Comparison of ENCODE assay signal across 20 cellular contexts in the genomic region with DNA sequence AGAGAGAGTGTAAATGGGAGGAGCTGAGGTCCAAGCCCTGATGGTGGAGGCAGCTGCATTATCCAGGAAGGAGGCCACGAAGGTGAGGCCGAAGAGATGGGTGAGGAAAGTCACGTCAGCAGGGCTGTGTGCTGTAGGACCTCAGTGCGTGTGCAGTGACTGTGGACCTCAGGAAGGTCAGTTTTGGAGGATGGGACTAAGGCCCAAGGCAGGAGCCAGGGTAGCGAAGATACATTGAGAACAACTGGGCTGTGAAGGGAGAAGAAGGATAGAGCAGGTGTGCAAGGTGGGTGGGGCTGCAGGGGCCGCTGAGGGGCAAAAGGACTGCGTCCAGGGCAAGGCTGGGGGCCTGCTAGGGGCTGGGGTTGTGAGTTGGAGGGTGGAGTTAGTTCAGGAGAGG. TPM values are rescaled to one million over a fixed set of nuclear protein-coding genes. Genes with fewer than 3 reads are reported as not detected.
DNase-seq lines count a peak whose midpoint lies in the region; ATAC-seq, FAIRE-seq and TF ChIP-seq lines count a peak whose summit lies in the region.
"Had no signal": no experiment of that assay in that cellular context is flagged by ENCODE, and none has a peak within 500 bp of the region (broad histone marks: within the 10 kb centered on the region; RNA-seq: fewer than 3 reads in every experiment).

No MANE protein-coding gene starts in this region.

- H3K14ac ChIP-seq in H1 (ENCODE audit: insufficient read length) (no peak overlapping the region), trophoblast cell (ENCODE audit: low read length) (no peak overlapping the region)

- H2BK12ac ChIP-seq in H1 (ENCODE audit: low read depth, low read length) (peak overlapping the region; percentile 84; the same call in 1 of the 2 replicates), trophoblast cell (ENCODE audit: low read length) (no peak overlapping the region)

- no peaks in the 10 kb centered on the region for H3K9me3 Mint-ChIP-seq in activated naive CD4-positive, alpha-beta T cell treated with anti-CD3 and anti-CD28 coated beads for 36 hours
- H3K9me3 Mint-ChIP-seq in T-cell: no peaks in the 10 kb centered on the region

- H3K23me2 ChIP-seq in H1 (ENCODE audit: low read depth, low read length): no peaks in the 10 kb centered on the region

- peaks cover 2% of the 10 kb centered on the region for H3K4me1 Mint-ChIP-seq in activated naive CD4-positive, alpha-beta T cell treated with anti-CD3 and anti-CD28 coated beads for 36 hours (ENCODE audit: low read depth)
- H3K4me1 Mint-ChIP-seq in T-cell: peaks cover 0 to 2% (median 2%) of the 10 kb centered on the region in 3 donors

- H3K36me3 Mint-ChIP-seq in activated naive CD4-positive, alpha-beta T cell treated with anti-CD3 and anti-CD28 coated beads for 36 hours (ENCODE audit: low read depth): no peaks in the 10 kb centered on the region
- H3K36me3 Mint-ChIP-seq in T-cell: no peaks in the 10 kb centered on the region

- no peak overlapping the region for H3K56ac ChIP-seq in H1 (replicated peaks; ENCODE audit: insufficient read length, low read depth, low read length)

- H3K27me3 Mint-ChIP-seq in activated naive CD4-positive, alpha-beta T cell treated with anti-CD3 and anti-CD28 coated beads for 36 hours (ENCODE audit: low read depth): peaks cover 16% of the 10 kb centered on the region
- peaks cover 12 to 27% of the 10 kb centered on the region in 2 donors for H3K27me3 Mint-ChIP-seq in T-cell

- H2AK5ac ChIP-seq in H1 (ENCODE audit: low read depth, low read length) (no peak overlapping the region), trophoblast cell (ENCODE audit: low read length) (no peak overlapping the region)

- H3K4me1 ChIP-seq in H1 (replicated peaks in 1 of 4; ENCODE audit: control insufficient read depth in 3 of 4, insufficient read depth in 4 of 4, low read length in 3 of 4) (peaks cover 0 to 10% (median 4%) of the 10 kb centered on the region in 4 experiments; a peak in 4 of 7 replicates), trophoblast cell (ENCODE audit: control insufficient read depth in 1 of 2, insufficient read depth in 2 of 2, low read length in 2 of 2) (no peaks in the 10 kb centered on the region), upper lobe of right lung (no peaks in the 10 kb centered on the region)
- H3K4me1 ChIP-seq: HAP-1 had no signal

- H3K23ac ChIP-seq in H1 (ENCODE audit: insufficient read length) (no peak overlapping the region), trophoblast cell (ENCODE audit: low read length) (peak overlapping the region; percentile 63)

- H4K91ac ChIP-seq in H1 (replicated peaks; ENCODE audit: insufficient read length, low read length): peak overlapping the region; percentile 57
- no peak overlapping the region for H4K91ac ChIP-seq in trophoblast cell (ENCODE audit: low read depth, low read length)

- H3K27me3 ChIP-seq in H1 (replicated peaks in 1 of 4; ENCODE audit: control insufficient read depth in 3 of 4, extremely low read depth in 1 of 4, insufficient read depth in 3 of 4, low read length in 3 of 4) (0 out of 7 replicates have a peak, but pooled peaks cover 0 to under 1% (median 0%) of the 10 kb centered on the region in 4 experiments), trophoblast cell (ENCODE audit: insufficient read depth, low read length) (no peaks in the 10 kb centered on the region), upper lobe of right lung (peaks cover 6% of the 10 kb centered on the region)

- H3K4me2 ChIP-seq in H1 (ENCODE audit: insufficient read depth in 1 of 2, low read depth in 2 of 2, low read length in 2 of 2) (no peak overlapping the region), trophoblast cell (ENCODE audit: low read length) (no peak overlapping the region)
- H3K4me2 ChIP-seq: PC-9 had no signal

- no peak overlapping the region for H2BK20ac ChIP-seq in H1 (ENCODE audit: low read length)

- H3K4ac ChIP-seq in H1 (replicated peaks; ENCODE audit: insufficient read length, low read depth, low read length): peak overlapping the region; percentile 54
- H3K4ac ChIP-seq in trophoblast cell (ENCODE audit: low read depth, low read length): no peak overlapping the region

- H4K8ac ChIP-seq in H1 (ENCODE audit: extremely low read depth, insufficient read depth, low read length) (peak overlapping the region; percentile 73), trophoblast cell (ENCODE audit: low read depth, low read length) (no peak overlapping the region)

- TF ChIP-seq POLR2A in H1 (IDR thresholded peaks at IDR 0.05; ENCODE audit: control extremely low read depth in 1 of 2, low read depth in 2 of 2, low read length in 2 of 2): no peak

- peak; percentile 3 for DNase-seq in activated naive CD4-positive, alpha-beta T cell treated with anti-CD3 and anti-CD28 coated beads, Interleukin-2, amount 50 U/mL, for 16 hours
- DNase-seq in activated naive CD4-positive, alpha-beta T cell treated with anti-CD3 and anti-CD28 coated beads for 36 hours: no peak
- DNase-seq in H1 (ENCODE audit: low read depth in 1 of 2, low spot score in 2 of 2) (no peak), trophoblast cell (no peak), upper lobe of right lung (peak; percentile 45), T-cell (no peak)
- no peak for DNase-seq in stimulated activated CD4-positive, alpha-beta T cell treated with anti-CD3 and anti-CD28 coated beads, Interleukin-4, amount 100 ng/mL, for 4 hours
- DNase-seq: DMS 273 treated with DMSO at 0.1 percent for 48 hours, Kasumi-1, MM.1S, NCI-H1105, NCI-H1694, NCI-H510A treated with DMSO at 0.1 percent for 48 hours, PC-9 had no signal

- H3K18ac ChIP-seq in H1 (ENCODE audit: extremely low read depth, low read length) (no peak overlapping the region), trophoblast cell (ENCODE audit: low read length) (no peak overlapping the region)

- CTCF ChIA-PET in activated naive CD4-positive, alpha-beta T cell treated with anti-CD3 and anti-CD28 coated beads for 36 hours (lab: Charles Lee): interaction anchor here (0.6 to 1.4 kb wide), 2 partner anchors 24 to 26 kb away, joined by 3 to 4 read pairs; no protein-coding TSS in a partner anchor
- CTCF ChIA-PET in H1 (lab: Charles Lee; ENCODE audit: partially characterized antibody) (interaction anchor here (0.9 to 3.3 kb wide), 7 partner anchors 11 to 66 kb away, joined by 3 to 14 read pairs (median 4); no protein-coding TSS in a partner anchor), T-cell (lab: Charles Lee) (no interaction called here)

- H3K9ac ChIP-seq in H1 (replicated peaks in 1 of 4; ENCODE audit: extremely low read depth in 1 of 4, low read depth in 3 of 4, low read length in 3 of 4) (no peak overlapping the region), trophoblast cell (ENCODE audit: low read length) (no peak overlapping the region)

- H4K20me1 ChIP-seq in H1 (replicated peaks in 1 of 2; ENCODE audit: control insufficient read depth in 1 of 2, insufficient read depth in 2 of 2, low read length in 2 of 2): no peaks in the 10 kb centered on the region

- H2BK5ac ChIP-seq in H1 (ENCODE audit: low read depth, low read length): no peak overlapping the region
- no peak overlapping the region for H2BK5ac ChIP-seq in trophoblast cell (ENCODE audit: low read depth, low read length, poor library complexity)

- no peak overlapping the region for H3K27ac Mint-ChIP-seq in activated naive CD4-positive, alpha-beta T cell treated with anti-CD3 and anti-CD28 coated beads for 36 hours
- no peak overlapping the region for H3K27ac Mint-ChIP-seq in T-cell

- no peak overlapping the region for H3K27ac ChIP-seq in H1 (ENCODE audit: low read depth, low read length)
- no peak overlapping the region for H3K27ac ChIP-seq in trophoblast cell (ENCODE audit: low read depth, low read length)
- no peak overlapping the region for H3K27ac ChIP-seq in upper lobe of right lung
- H3K27ac ChIP-seq: C4-2B, PC-9 had no signal

- H2BK15ac ChIP-seq in H1 (ENCODE audit: low read length): 0 out of 2 replicates have a peak overlapping the region, but pooled peaks have one; percentile 83

- H3K9me3 ChIP-seq in H1 (ENCODE audit: insufficient read depth in 2 of 2, low read depth in 1 of 2, low read length in 1 of 2): no peaks in the 10 kb centered on the region
- peaks cover 12% of the 10 kb centered on the region for H3K9me3 ChIP-seq in trophoblast cell (ENCODE audit: insufficient read depth, low read depth, low read length)
- H3K9me3 ChIP-seq in upper lobe of right lung: no peaks in the 10 kb centered on the region
- H3K9me3 ChIP-seq: HAP-1 had no signal

- no peaks in the 10 kb centered on the region for H3K79me1 ChIP-seq in H1 (ENCODE audit: low read depth, low read length)
- no peaks in the 10 kb centered on the region for H3K79me1 ChIP-seq in trophoblast cell (ENCODE audit: low read length)

- no peak for FAIRE-seq in H1 (lab: Jason Lieb, UNC)
- FAIRE-seq: A204.1 had no signal

- no peak overlapping the region for H3K4me3 ChIP-seq in H1 (ENCODE audit: extremely low read depth in 1 of 4, insufficient read depth in 2 of 4, low read depth in 3 of 4, low read length in 4 of 4)
- no peak overlapping the region for H3K4me3 ChIP-seq in trophoblast cell (ENCODE audit: low read depth, low read length)
- H3K4me3 ChIP-seq in upper lobe of right lung: no peak overlapping the region
- H3K4me3 ChIP-seq: HAP-1, PC-9 had no signal

- intact Hi-C loops in activated naive CD4-positive, alpha-beta T cell treated with anti-CD3 and anti-CD28 coated beads for 36 hours (cut with micrococcal nuclease): no loop called here
- intact Hi-C loops in upper lobe of right lung (cut with DNase I): no loop called here

- H4K5ac ChIP-seq in H1 (ENCODE audit: insufficient read length, low read depth, low read length): no peak overlapping the region

- H3K79me2 ChIP-seq in H1 (ENCODE audit: control insufficient read depth in 1 of 2, insufficient read depth in 2 of 2, low read length in 2 of 2) (no peaks in the 10 kb centered on the region), trophoblast cell (ENCODE audit: control insufficient read depth, insufficient read depth, low read length, poor library complexity) (no peaks in the 10 kb centered on the region)

- POLR2A ChIA-PET in H1 (lab: Charles Lee; ENCODE audit: partially characterized antibody): interaction anchor here (0.8 to 1.1 kb wide), 2 partner anchors 49 to 58 kb away, joined by 3 read pairs; no protein-coding TSS in a partner anchor
- POLR2A ChIA-PET in T-cell (lab: Charles Lee): no interaction called here

- TF ChIP-seq CTCF in H1 (IDR thresholded peaks at IDR 0.05; ENCODE audit: control extremely low read depth in 1 of 3, insufficient read depth in 1 of 3, low read depth in 1 of 3, low read length in 3 of 3): no peak
- TF ChIP-seq CTCF in upper lobe of right lung (IDR thresholded peaks at IDR 0.05): no peak

- no peak overlapping the region for H3K4me3 Mint-ChIP-seq in activated naive CD4-positive, alpha-beta T cell treated with anti-CD3 and anti-CD28 coated beads for 36 hours
- H3K4me3 Mint-ChIP-seq in T-cell: no peak overlapping the region

- no peak for TF ChIP-seq RAD21 in H1 (IDR thresholded peaks at IDR 0.05 in 1 of 2, conservative IDR thresholded peaks at IDR 0.05 in 1 of 2; ENCODE audit: low read depth in 2 of 2, low read length in 2 of 2)

- H2AFZ ChIP-seq in H1 (ENCODE audit: low read length) (no peak overlapping the region), trophoblast cell (ENCODE audit: insufficient read depth, low read length, poor library complexity) (no peak overlapping the region)
- H2AFZ ChIP-seq: PC-9 had no signal

- H3K36me3 ChIP-seq in H1 (ENCODE audit: control insufficient read depth in 2 of 4, insufficient read depth in 4 of 4, low read length in 3 of 4): no peaks in the 10 kb centered on the region
- H3K36me3 ChIP-seq in trophoblast cell (ENCODE audit: control insufficient read depth in 1 of 2, insufficient read depth in 2 of 2, low read length in 2 of 2): no peaks in the 10 kb centered on the region
- H3K36me3 ChIP-seq in upper lobe of right lung: no peaks in the 10 kb centered on the region
- H3K36me3 ChIP-seq: HAP-1 had no signal

- no peak overlapping the region for H4K12ac ChIP-seq in trophoblast cell (ENCODE audit: low read depth, low read length)

- WGBS in H1 (ENCODE audit: extremely low coverage in 1 of 2, insufficient coverage in 1 of 2, insufficient read length in 1 of 2, insufficient replicate concordance in 2 of 2, low coverage in 1 of 2, low lambda C conversion rate in 2 of 2, missing lambda C conversion rate in 1 of 2), 2 experiments: 96% methylated on average over 7 of the region's 7 CpGs; no CpG with 5 or more reads in 1 of the 2 experiments
- WGBS in trophoblast cell (ENCODE audit: extremely low coverage, insufficient coverage, insufficient read length): no CpG with 5 or more reads among the region's 7 CpGs

- peak overlapping the region; percentile 37 for H2BK120ac ChIP-seq in H1 (replicated peaks; ENCODE audit: low read depth, low read length)
- H2BK120ac ChIP-seq in trophoblast cell (ENCODE audit: insufficient read depth, low read length, poor library complexity): no peak overlapping the region

- no peak for TF ChIP-seq EP300 in H1 (IDR thresholded peaks at IDR 0.05; ENCODE audit: borderline replicate concordance in 1 of 2, low read depth in 2 of 2, low read length in 2 of 2)

- no peak for ATAC-seq in upper lobe of right lung
- no peak for ATAC-seq in GM21786 (IDR thresholded peaks at IDR 0.05; ENCODE audit: unreplicated experiment)
- no peak for ATAC-seq in T-cell (replicated peaks in 1 of 4)

RNA-seq across cellular contexts. Expression of gene KLHL40, which starts 4.9 kb away (rescaled TPM):
- not detected for total RNA-seq in activated naive CD4-positive, alpha-beta T cell treated with anti-CD3 and anti-CD28 coated beads for 36 hours
- not detected in 2 replicates for total RNA-seq in H1 (2021; fragmentation: NEBNext Ultra II Directional; extraction: Animal tissue kit (Norgen Biotek cat#: 25700))
- 0.02 TPM in 1 of 2 replicates, not detected in the other for polyA plus RNA-seq in H1 (2011; rRNA removed)
- polyA plus RNA-seq in H1 (2011; cell fraction: cytosol; rRNA removed): not detected
- not detected for polyA plus RNA-seq in H1 (2011; cell fraction: nucleus; rRNA removed)
- not detected in 4 replicates for polyA plus RNA-seq in H1 (2012, experiment 1 of 2)
- not detected for polyA plus RNA-seq in H1 (2012, experiment 2 of 2)
- not detected for polyA plus RNA-seq in H1 (2013, experiment 1 of 2)
- not detected for polyA plus RNA-seq in H1 (2013, experiment 2 of 2)
- polyA minus RNA-seq in H1 (2011; rRNA and poly(A)+ RNA removed): not detected in 2 replicates
- not detected for polyA minus RNA-seq in H1 (2011; cell fraction: cytosol; rRNA and poly(A)+ RNA removed)
- not detected for polyA minus RNA-seq in H1 (2011; cell fraction: nucleus; rRNA and poly(A)+ RNA removed)
- not detected in 2 replicates for polyA plus RNA-seq in trophoblast cell (2013)
- total RNA-seq in upper lobe of right lung: not detected
- not detected for total RNA-seq in T-cell
- total RNA-seq: Daoy, HT-29, PC-9 had no signal

RNA-seq across cellular contexts. Expression of gene HHATL, which starts 12.4 kb away (rescaled TPM):
- not detected for total RNA-seq in activated naive CD4-positive, alpha-beta T cell treated with anti-CD3 and anti-CD28 coated beads for 36 hours
- total RNA-seq in H1 (2021; fragmentation: NEBNext Ultra II Directional; extraction: Animal tissue kit (Norgen Biotek cat#: 25700)): not detected in 2 replicates
- 0.16 and 0.18 TPM in 2 replicates for polyA plus RNA-seq in H1 (2011; rRNA removed)
- 0.45 TPM for polyA plus RNA-seq in H1 (2011; cell fraction: cytosol; rRNA removed)
- polyA plus RNA-seq in H1 (2011; cell fraction: nucleus; rRNA removed): 1.0 TPM
- 0.11 to 0.64 TPM (median 0.47 TPM) in 3 of 4 replicates, not detected in the other for polyA plus RNA-seq in H1 (2012, experiment 1 of 2)
- polyA plus RNA-seq in H1 (2012, experiment 2 of 2): not detected
- 0.08 TPM for polyA plus RNA-seq in H1 (2013, experiment 1 of 2)
- polyA plus RNA-seq in H1 (2013, experiment 2 of 2): 0.24 TPM
- 0.50 TPM in 1 of 2 replicates, not detected in the other for polyA minus RNA-seq in H1 (2011; rRNA and poly(A)+ RNA removed)
- polyA minus RNA-seq in H1 (2011; cell fraction: cytosol; rRNA and poly(A)+ RNA removed): not detected
- polyA minus RNA-seq in H1 (2011; cell fraction: nucleus; rRNA and poly(A)+ RNA removed): not detected
- 0.43 and 0.63 TPM in 2 replicates for polyA plus RNA-seq in trophoblast cell (2013)
- not detected for total RNA-seq in upper lobe of right lung
- total RNA-seq in T-cell: not detected
- total RNA-seq: Daoy, HT-29, PC-9 had no signal

RNA-seq across cellular contexts. Expression of gene ZBTB47, which starts 36.7 kb away (rescaled TPM):
- 1 to 10 TPM in 1 of 2 experiments, under 1 TPM in 1; 0.55 to 1.0 TPM for total RNA-seq in activated naive CD4-positive, alpha-beta T cell treated with anti-CD3 and anti-CD28 coated beads for 36 hours
- 4.0 and 4.1 TPM in 2 replicates for total RNA-seq in H1 (2021; fragmentation: NEBNext Ultra II Directional; extraction: Animal tissue kit (Norgen Biotek cat#: 25700))
- polyA plus RNA-seq in H1 (2011; rRNA removed): 2.8 and 3.7 TPM in 2 replicates
- 3.4 TPM for polyA plus RNA-seq in H1 (2011; cell fraction: cytosol; rRNA removed)
- 6.1 TPM for polyA plus RNA-seq in H1 (2011; cell fraction: nucleus; rRNA removed)
- polyA plus RNA-seq in H1 (2012, experiment 1 of 2): 1.8 to 3.5 TPM (median 2.6 TPM) in 4 replicates
- polyA plus RNA-seq in H1 (2012, experiment 2 of 2): 1.3 TPM
- polyA plus RNA-seq in H1 (2013, experiment 1 of 2): 1.3 TPM
- 1.3 TPM for polyA plus RNA-seq in H1 (2013, experiment 2 of 2)
- 3.6 and 5.6 TPM in 2 replicates for polyA minus RNA-seq in H1 (2011; rRNA and poly(A)+ RNA removed)
- 2.4 TPM for polyA minus RNA-seq in H1 (2011; cell fraction: cytosol; rRNA and poly(A)+ RNA removed)
- polyA minus RNA-seq in H1 (2011; cell fraction: nucleus; rRNA and poly(A)+ RNA removed): 6.8 TPM
- polyA plus RNA-seq in trophoblast cell (2013): 3.2 and 3.4 TPM in 2 replicates
- 28.1 TPM for total RNA-seq in upper lobe of right lung
- total RNA-seq in T-cell: 1 to 10 TPM in 2 of 5 donors, under 1 TPM in 3; 0.53 to 1.2 (median 0.98) TPM

Comparison
In these comparisons a context has a peak if more than half of its experiments do, and no peak if none do; other contexts are left out.
1. DNase-seq: peak in activated naive CD4-positive, alpha-beta T cell treated with anti-CD3 and anti-CD28 coated beads, Interleukin-2, amount 50 U/mL, for 16 hours (single experiment) and upper lobe of right lung (single experiment); none in activated naive CD4-positive, alpha-beta T cell treated with anti-CD3 and anti-CD28 coated beads for 36 hours (single experiment), H1 (0 of 2), trophoblast cell (0 of 2), stimulated activated CD4-positive, alpha-beta T cell treated with anti-CD3 and anti-CD28 coated beads, Interleukin-4, amount 100 ng/mL, for 4 hours (0 of 2) and T-cell (0 of 34).
2. CTCF ChIA-PET loops: an anchor here in activated naive CD4-positive, alpha-beta T cell treated with anti-CD3 and anti-CD28 coated beads for 36 hours (0.6 to 1.4 kb wide) and H1 (0.9 to 3.3 kb wide); none called in T-cell.